2 cellular contexts compared by ENCODE assay signal in the genomic region with DNA sequence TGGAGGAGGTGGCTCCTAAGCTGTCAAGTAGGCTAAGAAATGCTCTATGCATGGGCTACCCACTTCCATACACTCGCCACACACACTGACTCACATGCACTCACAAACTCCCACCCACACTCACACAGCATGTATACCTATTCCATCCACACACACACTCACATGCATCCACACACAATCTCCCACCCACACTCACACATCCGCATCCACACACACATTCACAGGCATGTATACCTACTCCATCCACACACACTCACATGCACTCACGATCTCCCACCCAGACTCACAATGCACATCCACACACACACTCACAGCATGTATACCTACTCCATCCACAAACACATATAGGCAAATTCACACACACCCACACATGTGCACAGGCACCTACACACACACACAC. TPM values are rescaled to one million over a fixed set of nuclear protein-coding genes. Genes with fewer than 3 reads are reported as not detected.
"Had no signal": no experiment of that assay in that cellular context is flagged by ENCODE, and none has a peak within 500 bp of the region (broad histone marks: within the 10 kb centered on the region; RNA-seq: fewer than 3 reads in every experiment).

No MANE protein-coding gene starts in this region.

RNA-seq across cellular contexts. Expression of gene LGALS9C, which starts 32.1 kb away (rescaled TPM):
- polyA plus RNA-seq: hepatocyte, mammary epithelial cell had no signal
